In genomic region chr10:88989423-88989822, GRCh38 we compare ENCODE assay signal across 1 cellular context.
TF ChIP-seq lines count a peak whose summit lies in the region.

No MANE protein-coding gene starts in this region.

TF ChIP-seq in IMR-90, 13 proteins besides CTCF, POLR2A, EP300 and RAD21 (continued from another document):
- TF ChIP-seq FOS (IDR thresholded peaks at IDR 0.05; ENCODE audit: low read depth, low read length) (no peak), SMC3 (IDR thresholded peaks at IDR 0.05; ENCODE audit: low read depth, low read length) (no peak), MAZ (IDR thresholded peaks at IDR 0.05; ENCODE audit: borderline replicate concordance, low read depth, low read length) (no peak), RFX5 (IDR thresholded peaks at IDR 0.05; ENCODE audit: low read depth, low read length) (no peak)
